ENCODE assay signal across 9 cellular contexts in genomic region chr2:240820607-240821428, GRCh38. TPM values are rescaled to one million over a fixed set of nuclear protein-coding genes. Genes with fewer than 3 reads are reported as not detected.
DNase-seq lines count a peak whose midpoint lies in the region; ATAC-seq and FAIRE-seq lines count a peak whose summit lies in the region.
"Had no signal": no experiment of that assay in that cellular context is flagged by ENCODE, and none has a peak within 500 bp of the region (broad histone marks: within the 10 kb centered on the region; RNA-seq: fewer than 3 reads in every experiment).

No MANE protein-coding gene starts in this region.

- H3K9me3 ChIP-seq in SJCRH30 (replicated peaks): peaks cover 9% of the 10 kb centered on the region

- peaks cover 41% of the 10 kb centered on the region for H3K27me3 ChIP-seq in SJCRH30

- ATAC-seq in sciatic nerve: no peak
- no peak for ATAC-seq in GM18517 (IDR thresholded peaks at IDR 0.05; ENCODE audit: unreplicated experiment)

- H3K27ac ChIP-seq in SJCRH30: no peak overlapping the region
- H3K27ac ChIP-seq: KMS-11 had no signal

- peak overlapping the region; percentile 28 for H3K4me3 ChIP-seq in SJCRH30

- H3K4me1 ChIP-seq in SJCRH30: peaks cover 11% of the 10 kb centered on the region; the same call in 1 of the 2 replicates

- 0 out of 2 replicates have a peak, but pooled peaks cover 2% of the 10 kb centered on the region for H3K36me3 ChIP-seq in SJCRH30

- intact Hi-C loops in sciatic nerve (cut with DNase I): no loop called here

- DNase-seq in NCI-H1694 treated with DMSO at 0.1 percent for 48 hours (lab: John Stamatoyannopoulos, UW) (peak; percentile 47), NCI-H1694 (lab: John Stamatoyannopoulos, UW) (no peak), SJCRH30 (no peak), frontal cortex (ENCODE audit: low spot score in 2 of 2) (peak; percentile 49 to 63), sciatic nerve (ENCODE audit: low spot score) (peak; percentile 55), KG1 (lab: John Stamatoyannopoulos, UW) (no peak), NCI-H446 (lab: John Stamatoyannopoulos, UW) (no peak)

- FAIRE-seq in frontal cortex (lab: Jason Lieb, UNC): no peak

RNA-seq across cellular contexts. Expression of gene KIF1A, which starts 0.8 kb away (rescaled TPM):
- 3.7 and 4.0 TPM in 2 replicates for total RNA-seq in SJCRH30 (2014; rRNA removed; shearing (Covaris generic))
- total RNA-seq in frontal cortex: 146 TPM
- total RNA-seq in sciatic nerve: 123 TPM

RNA-seq across cellular contexts. Expression of gene AGXT, which starts 47.8 kb away (rescaled TPM):
- 1.3 and 1.7 TPM in 2 replicates for total RNA-seq in SJCRH30 (2014; rRNA removed; shearing (Covaris generic))
- total RNA-seq in frontal cortex (not detected), sciatic nerve (not detected)

Comparison
In these comparisons a context has a peak if more than half of its experiments do, and no peak if none do; other contexts are left out.
1. DNase-seq: peak in NCI-H1694 treated with DMSO at 0.1 percent for 48 hours (single experiment), frontal cortex (2 of 2) and sciatic nerve (single experiment); none in NCI-H1694 (single experiment), SJCRH30 (0 of 2), KG1 (single experiment) and NCI-H446 (0 of 2).
2. RNA of gene KIF1A, which starts 0.8 kb away (total RNA-seq): 146 TPM in frontal cortex (single experiment) and 123 TPM in sciatic nerve (single experiment); 3.7 to 4.0 TPM in SJCRH30; every median in the first group is over 10 times any median in the second.